In genomic region chr5:174608631-174609097, GRCh38 we compare ENCODE assay signal across 8 cellular contexts.
DNase-seq lines count a peak whose midpoint lies in the region; ATAC-seq, FAIRE-seq and TF ChIP-seq lines count a peak whose summit lies in the region.
"Had no signal": no experiment of that assay in that cellular context is flagged by ENCODE, and none has a peak within 500 bp of the region (broad histone marks: within the 10 kb centered on the region; RNA-seq: fewer than 3 reads in every experiment).

No MANE protein-coding gene starts in this region.

- no peaks in the 10 kb centered on the region for H3K27me3 Mint-ChIP-seq in activated CD4-positive, alpha-beta T cell treated with anti-CD3 and anti-CD28 coated beads, Interleukin-2, amount 10 ng/mL, durations not matched to agents 24 days and 14 days

- FAIRE-seq in kidney (lab: Jason Lieb, UNC) = no peak

- no peaks in the 10 kb centered on the region for H4K20me1 ChIP-seq in IMR-90 (ENCODE audit: insufficient read depth, low read length)

- H3K4me3 ChIP-seq in IMR-90 (ENCODE audit: insufficient read depth, low read depth, low read length) = no peak overlapping the region
- no peak overlapping the region for H3K4me3 ChIP-seq in kidney (ENCODE audit: low read length in 2 of 2)
- peak overlapping the region; percentile 6 for H3K4me3 ChIP-seq in suprapubic skin
- H3K4me3 ChIP-seq in H7 (ENCODE audit: insufficient read depth, low read depth, low read length) = no peak overlapping the region

- no peaks in the 10 kb centered on the region for H3K36me3 ChIP-seq in IMR-90 (ENCODE audit: control insufficient read depth, insufficient read depth, low read length)
- no peaks in the 10 kb centered on the region for H3K36me3 ChIP-seq in kidney (ENCODE audit: control insufficient read depth in 1 of 2, insufficient read depth in 2 of 2, low read length in 2 of 2)
- no peaks in the 10 kb centered on the region for H3K36me3 ChIP-seq in suprapubic skin
- H3K36me3 ChIP-seq in H7 (replicated peaks; ENCODE audit: control insufficient read depth, insufficient read depth, low read length) = no peaks in the 10 kb centered on the region

- no peak overlapping the region for H3K56ac ChIP-seq in IMR-90 (ENCODE audit: extremely low read depth, insufficient read depth, low read length)

- H3K9me1 ChIP-seq in IMR-90 (ENCODE audit: insufficient read depth, low read length) = no peaks in the 10 kb centered on the region

- intact Hi-C loops in IMR-90 (cut with micrococcal nuclease) (no loop called here), kidney (cut with DNase I) (no loop called here)
- intact Hi-C loops in activated CD4-positive, alpha-beta T cell treated with anti-CD3 and anti-CD28 coated beads, Interleukin-2, amount 10 ng/mL, durations not matched to agents 24 days and 14 days (cut with micrococcal nuclease) = no loop called here

- H3K4me2 ChIP-seq in IMR-90 (ENCODE audit: low read depth, low read length) = no peak overlapping the region

- CTCF ChIA-PET in IMR-90 (lab: Yijun Ruan, JAX) = interaction anchor here (1.1 kb wide), 1 partner anchor 17 kb away, joined by 3 read pairs; no protein-coding TSS in a partner anchor

- TF ChIP-seq EP300 in suprapubic skin (IDR thresholded peaks at IDR 0.05) = no peak

- H2BK120ac ChIP-seq in IMR-90 (ENCODE audit: low read depth, low read length) = peak overlapping the region; percentile 31; the same call in 1 of the 2 replicates

- TF ChIP-seq CTCF in IMR-90 (conservative IDR thresholded peaks at IDR 0.05; ENCODE audit: low read depth, low read length) (no peak), kidney (IDR thresholded peaks at IDR 0.05; ENCODE audit: borderline replicate concordance, extremely low read depth, insufficient read depth) (no peak), suprapubic skin (IDR thresholded peaks at IDR 0.05) (no peak)

- dilution Hi-C loops in IMR-90 (cut with HindIII; ENCODE audit: low sequenced_read_pairs, unreplicated experiment) = no loop called here

- no peak overlapping the region for H3K27ac ChIP-seq in IMR-90 (ENCODE audit: insufficient read depth, low read length)
- H3K27ac ChIP-seq in kidney (ENCODE audit: low read depth in 2 of 2, low read length in 2 of 2) = no peak overlapping the region
- H3K27ac ChIP-seq in suprapubic skin = no peak overlapping the region

- no peak overlapping the region for H2BK5ac ChIP-seq in IMR-90 (ENCODE audit: low read depth, low read length, poor library complexity, severe bottlenecking)

- H2BK15ac ChIP-seq in IMR-90 (ENCODE audit: low read depth, low read length) = no peak overlapping the region

- no peak for TF ChIP-seq RAD21 in IMR-90 (IDR thresholded peaks at IDR 0.05; ENCODE audit: low read length)

- H3K4ac ChIP-seq in IMR-90 (ENCODE audit: low read depth, low read length) = 0 out of 2 replicates have a peak overlapping the region, but pooled peaks have one; percentile 35

- DNase-seq in IMR-90 = no peak
- peak; percentile 84 for DNase-seq in SW480 (ENCODE audit: low spot score)
- DNase-seq in kidney = peak; percentile 80
- DNase-seq in suprapubic skin (ENCODE audit: low spot score in 2 of 2) = peak in 1 of 2 donors; percentile 64
- DNase-seq in H7 = no peak
- no peak for DNase-seq in COLO829 (ENCODE audit: low spot score)
- DNase-seq in activated CD4-positive, alpha-beta T cell treated with anti-CD3 and anti-CD28 coated beads, Interleukin-2, amount 10 ng/mL, durations not matched to agents 24 days and 14 days = no peak
- DNase-seq: SHP77 treated with DMSO at 0.1 percent for 48 hours had no signal

- no peak overlapping the region for H3K14ac ChIP-seq in IMR-90 (replicated peaks; ENCODE audit: low read depth, low read length)

- H4K5ac ChIP-seq in IMR-90 (ENCODE audit: low read depth, low read length) = no peak overlapping the region

- H3K27ac Mint-ChIP-seq in activated CD4-positive, alpha-beta T cell treated with anti-CD3 and anti-CD28 coated beads, Interleukin-2, amount 10 ng/mL, durations not matched to agents 24 days and 14 days = no peak overlapping the region

- no peak for ATAC-seq in IMR-90 (ENCODE audit: low read depth)

- no peaks in the 10 kb centered on the region for H3K36me3 Mint-ChIP-seq in activated CD4-positive, alpha-beta T cell treated with anti-CD3 and anti-CD28 coated beads, Interleukin-2, amount 10 ng/mL, durations not matched to agents 24 days and 14 days (ENCODE audit: low read depth)

- H3K9ac ChIP-seq in IMR-90 (ENCODE audit: low read depth, low read length) (no peak overlapping the region), kidney (ENCODE audit: low read length in 2 of 2) (no peak overlapping the region)

- H4K91ac ChIP-seq in IMR-90 (ENCODE audit: insufficient read depth, low read depth, low read length) = no peak overlapping the region

- peak overlapping the region; percentile 2; the same call in 1 of the 2 replicates for H2AK5ac ChIP-seq in IMR-90 (ENCODE audit: low read depth, low read length)

- H3K9me3 ChIP-seq in IMR-90 (ENCODE audit: control insufficient read depth, insufficient read depth, low read length) (no peaks in the 10 kb centered on the region), kidney (ENCODE audit: control insufficient read depth in 1 of 2, low read length in 2 of 2) (no peaks in the 10 kb centered on the region), suprapubic skin (no peaks in the 10 kb centered on the region)

- H3K4me1 Mint-ChIP-seq in activated CD4-positive, alpha-beta T cell treated with anti-CD3 and anti-CD28 coated beads, Interleukin-2, amount 10 ng/mL, durations not matched to agents 24 days and 14 days = no peaks in the 10 kb centered on the region

- no peak for TF ChIP-seq POLR2A in IMR-90 (IDR thresholded peaks at IDR 0.05; ENCODE audit: low read depth, low read length)
- TF ChIP-seq POLR2A in suprapubic skin (IDR thresholded peaks at IDR 0.05) = no peak

- peaks cover 5% of the 10 kb centered on the region; the same call in 1 of the 2 replicates for H3K4me1 ChIP-seq in IMR-90 (ENCODE audit: control insufficient read depth, insufficient read depth, low read length)
- H3K4me1 ChIP-seq in kidney (ENCODE audit: control insufficient read depth in 1 of 2, insufficient read depth in 1 of 2, low read depth in 1 of 2, low read length in 2 of 2) = no peaks in the 10 kb centered on the region
- H3K4me1 ChIP-seq in suprapubic skin = peaks cover 18% of the 10 kb centered on the region

- peak overlapping the region; percentile 58; the same call in 1 of the 2 replicates for H2BK20ac ChIP-seq in IMR-90 (ENCODE audit: low read depth, low read length)

- in situ Hi-C loops in IMR-90 (cut with MboI; ENCODE audit: low sequenced_read_pairs) = no loop called here

- H3K4me3 Mint-ChIP-seq in activated CD4-positive, alpha-beta T cell treated with anti-CD3 and anti-CD28 coated beads, Interleukin-2, amount 10 ng/mL, durations not matched to agents 24 days and 14 days = no peak overlapping the region

- no peaks in the 10 kb centered on the region for H3K27me3 ChIP-seq in IMR-90 (ENCODE audit: control insufficient read depth, insufficient read depth, low read length)
- H3K27me3 ChIP-seq in suprapubic skin = peaks cover 4% of the 10 kb centered on the region
- H3K27me3 ChIP-seq in H7 (ENCODE audit: control insufficient read depth, insufficient read depth, low read length) = no peaks in the 10 kb centered on the region

- no peak overlapping the region; the same call in 1 of the 2 replicates for H3K18ac ChIP-seq in IMR-90 (ENCODE audit: low read depth, low read length)

- H3K9me3 Mint-ChIP-seq in activated CD4-positive, alpha-beta T cell treated with anti-CD3 and anti-CD28 coated beads, Interleukin-2, amount 10 ng/mL, durations not matched to agents 24 days and 14 days = no peaks in the 10 kb centered on the region

- H4K8ac ChIP-seq in IMR-90 (ENCODE audit: low read depth in 2 of 2, low read length in 2 of 2) = no peak overlapping the region

- peak overlapping the region; percentile 72 for H2AFZ ChIP-seq in IMR-90 (replicated peaks; ENCODE audit: low read length, poor library complexity)

- POLR2A ChIA-PET in IMR-90 (lab: Charles Lee; ENCODE audit: unreplicated experiment) = no interaction called here

- BruUV-seq in IMR-90 (replicated peaks; lab: Mats Ljungman, UMichigan) = no TSS peak

- H2AK9ac ChIP-seq in IMR-90 (replicated peaks; ENCODE audit: low read depth, low read length, poor library complexity) = peak overlapping the region; percentile 5

- H3K79me1 ChIP-seq in IMR-90 (ENCODE audit: low read depth in 1 of 2, low read length in 2 of 2) = no peaks in the 10 kb centered on the region

- WGBS in IMR-90 (ENCODE audit: extremely low coverage in 2 of 2, insufficient read length in 1 of 2), 2 experiments = 43% methylated on average over 5 of the region's 14 CpGs; no CpG with 5 or more reads in 1 of the 2 experiments
- 15% methylated on average over 12 of the region's 14 CpGs for WGBS in suprapubic skin

- H3K23ac ChIP-seq in IMR-90 (ENCODE audit: low read depth, low read length) = no peak overlapping the region

TF ChIP-seq in IMR-90, 13 proteins besides CTCF, POLR2A, EP300 and RAD21:
- TF ChIP-seq CHD1 (IDR thresholded peaks at IDR 0.05; ENCODE audit: low read depth, low read length) (no peak), MAFK (IDR thresholded peaks at IDR 0.05; ENCODE audit: low read depth, low read length) (peak; percentile 94)

Comparison
In these comparisons a context has a peak if more than half of its experiments do, and no peak if none do; other contexts are left out.
1. DNase-seq: peak in SW480 (single experiment) and kidney (single experiment); none in IMR-90 (single experiment), H7 (single experiment), COLO829 (single experiment) and activated CD4-positive, alpha-beta T cell treated with anti-CD3 and anti-CD28 coated beads, Interleukin-2, amount 10 ng/mL, durations not matched to agents 24 days and 14 days (single experiment).